ENCODE assay signal across 8 cellular contexts in the genomic region with DNA sequence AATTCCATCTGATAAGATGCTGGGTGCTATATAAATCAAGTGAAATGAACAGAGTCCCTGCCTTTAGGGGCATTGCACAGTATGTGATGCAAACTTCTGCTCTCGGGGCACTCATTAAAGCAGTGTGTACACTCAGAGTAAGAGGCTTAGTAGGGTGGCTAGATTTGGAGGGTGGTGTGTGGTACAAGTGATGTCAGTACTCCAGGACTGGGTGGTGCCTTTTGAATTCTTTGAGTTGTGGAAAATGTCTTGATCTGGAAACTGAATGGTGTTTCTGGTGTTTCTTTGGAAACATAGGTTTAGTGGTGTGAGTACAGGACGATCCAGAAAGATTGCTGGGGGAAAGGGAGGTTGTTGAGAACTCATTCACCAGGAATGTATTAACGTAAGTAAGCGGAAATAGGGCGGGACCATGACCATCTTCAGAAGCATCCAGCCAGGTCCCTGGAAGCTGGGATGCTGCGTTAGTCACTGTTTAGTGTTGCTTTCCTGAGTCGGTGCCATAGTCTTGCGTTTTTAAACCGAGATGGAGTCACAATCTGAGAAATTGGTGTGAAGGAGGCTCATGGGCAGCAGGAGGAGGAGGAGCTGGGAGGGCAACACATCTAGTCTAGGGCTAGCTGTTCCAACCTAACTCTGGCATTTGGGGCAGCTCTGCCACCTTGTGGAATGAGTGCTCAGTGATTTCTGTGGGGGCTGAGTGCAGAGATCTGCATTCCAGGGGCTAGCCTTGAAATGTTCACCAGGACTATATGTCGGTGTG.
DNase-seq lines count a peak whose midpoint lies in the region; ATAC-seq and TF ChIP-seq lines count a peak whose summit lies in the region.

No MANE protein-coding gene starts in this region.

- no peak for TF ChIP-seq EP300 in upper lobe of left lung (IDR thresholded peaks at IDR 0.05)

- H4K20me1 ChIP-seq in DND-41 (ENCODE audit: insufficient read depth, low read length) (peaks cover 11% of the 10 kb centered on the region; the same call in 1 of the 2 replicates), SU-DHL-6 (ENCODE audit: low read depth, low read length) (no peaks in the 10 kb centered on the region)

- TF ChIP-seq CTCF in DND-41 (IDR thresholded peaks at IDR 0.05; ENCODE audit: borderline replicate concordance, extremely low read depth, low read length, poor library complexity, severe bottlenecking): peak; percentile 92
- TF ChIP-seq CTCF in LNCaP clone FGC (IDR thresholded peaks at IDR 0.05; ENCODE audit: control insufficient read depth, extremely low read depth, insufficient read depth): peak; percentile 88
- peak; percentile 45 for TF ChIP-seq CTCF in SU-DHL-6 (IDR thresholded peaks at IDR 0.05; ENCODE audit: insufficient read depth, low read length, poor library complexity, severe bottlenecking)
- TF ChIP-seq CTCF in heart left ventricle (IDR thresholded peaks at IDR 0.05): peak; percentile 56 to 79 (median 72)
- TF ChIP-seq CTCF in psoas muscle (IDR thresholded peaks at IDR 0.05): peak; percentile 77
- peak; percentile 50 to 79 (median 66) for TF ChIP-seq CTCF in upper lobe of left lung (IDR thresholded peaks at IDR 0.05)

- H3K4me1 Mint-ChIP-seq in activated naive CD8-positive, alpha-beta T cell treated with anti-CD3 and anti-CD28 coated beads, Interleukin-2, amount 50 U/mL, for 24 hours: peaks cover 25% of the 10 kb centered on the region

- H3K27me3 Mint-ChIP-seq in activated naive CD8-positive, alpha-beta T cell treated with anti-CD3 and anti-CD28 coated beads, Interleukin-2, amount 50 U/mL, for 24 hours: no peaks in the 10 kb centered on the region

- H3K9ac ChIP-seq in DND-41 (ENCODE audit: low read depth, low read length) (no peak overlapping the region), SU-DHL-6 (ENCODE audit: low read length) (no peak overlapping the region)

- DNase-seq in DND-41: peak; percentile 71
- no peak for DNase-seq in LNCaP clone FGC (ENCODE audit: low read depth)
- peak; percentile 42 for DNase-seq in activated naive CD8-positive, alpha-beta T cell treated with anti-CD3 and anti-CD28 coated beads, Interleukin-2, amount 50 U/mL, for 24 hours
- DNase-seq in heart left ventricle: peak; percentile 67 to 74 (median 71)
- DNase-seq in psoas muscle: peak; percentile 77 to 85
- DNase-seq in upper lobe of left lung: peak in 1 of 2 donors; percentile 64

- H3K27me3 ChIP-seq in DND-41 (ENCODE audit: insufficient read depth, low read length, poor library complexity) (no peaks in the 10 kb centered on the region), SU-DHL-6 (ENCODE audit: low read length) (no peaks in the 10 kb centered on the region), heart left ventricle (no peaks in the 10 kb centered on the region), psoas muscle (ENCODE audit: insufficient read depth in 3 of 3, low read length in 2 of 3) (no peaks in the 10 kb centered on the region), upper lobe of left lung (no peaks in the 10 kb centered on the region)

- ATAC-seq in DND-41 (ENCODE audit: insufficient read depth, low read depth) (peak; percentile 97), heart left ventricle (peak; percentile 76 to 86 (median 83)), psoas muscle (peak; percentile 82 to 87 (median 83)), upper lobe of left lung (ENCODE audit: low FRiP score in 2 of 2) (peak; percentile 92 to 93), HG03139 (IDR thresholded peaks at IDR 0.05; ENCODE audit: unreplicated experiment) (no peak)
- ATAC-seq in activated naive CD8-positive, alpha-beta T cell treated with anti-CD3 and anti-CD28 coated beads, Interleukin-2, amount 50 U/mL, for 24 hours: peak; percentile 91

- no peak overlapping the region for H2AFZ ChIP-seq in DND-41 (ENCODE audit: low read depth, low read length)
- no peak overlapping the region for H2AFZ ChIP-seq in SU-DHL-6 (ENCODE audit: low read depth, low read length, severe bottlenecking)

- H3K27ac ChIP-seq in DND-41 (ENCODE audit: low read length) (no peak overlapping the region), SU-DHL-6 (ENCODE audit: low read depth, low read length) (no peak overlapping the region), heart left ventricle (peak overlapping the region in 8 of 12 donors; percentile 3 to 78 (median 53)), psoas muscle (peak overlapping the region; percentile 80), upper lobe of left lung (peak overlapping the region; percentile 1 to 67 (median 52))

- 41 to 55% (median 43%) methylated on average over 10 of the region's 10 CpGs for WGBS in heart left ventricle, 4 donors
- 27 to 50% (median 35%) methylated on average over 10 of the region's 10 CpGs for WGBS in psoas muscle, 3 donors
- 47 to 51% methylated on average over 10 of the region's 10 CpGs for WGBS in upper lobe of left lung, 2 donors

- intact Hi-C loops in heart left ventricle (cut with DNase I) (loop anchor here (5.0 to 10.0 kb wide), 12 partner anchors 139 to 419 kb away; a partner anchor contains a TSS), psoas muscle (cut with DNase I) (loop anchor here (5.0 to 10.0 kb wide), 2 partner anchors 59 to 142 kb away; a partner anchor contains a TSS)

- 0 out of 2 replicates have a peak, but pooled peaks cover 3% of the 10 kb centered on the region for H3F3A ChIP-seq in SU-DHL-6 (ENCODE audit: insufficient read depth)

- H3K79me2 ChIP-seq in DND-41 (ENCODE audit: insufficient read depth, low read length) (peaks cover 12% of the 10 kb centered on the region; the same call in 1 of the 2 replicates), SU-DHL-6 (ENCODE audit: insufficient read depth, low read length) (0 out of 2 replicates have a peak, but pooled peaks cover 5% of the 10 kb centered on the region)

- H3K9me3 ChIP-seq in DND-41 (ENCODE audit: insufficient read depth, low read length, severe bottlenecking) (no peaks in the 10 kb centered on the region), SU-DHL-6 (ENCODE audit: insufficient read depth, low read length) (no peaks in the 10 kb centered on the region), heart left ventricle (no peaks in the 10 kb centered on the region), psoas muscle (no peaks in the 10 kb centered on the region), upper lobe of left lung (no peaks in the 10 kb centered on the region)

- H3K36me3 Mint-ChIP-seq in activated naive CD8-positive, alpha-beta T cell treated with anti-CD3 and anti-CD28 coated beads, Interleukin-2, amount 50 U/mL, for 24 hours (ENCODE audit: low read depth): peaks cover 10% of the 10 kb centered on the region

- peaks cover 30% of the 10 kb centered on the region for H3K36me3 ChIP-seq in DND-41 (ENCODE audit: insufficient read depth, low read length)
- H3K36me3 ChIP-seq in SU-DHL-6 (ENCODE audit: low read length): no peaks in the 10 kb centered on the region
- peaks cover 0 to 20% (median 0%) of the 10 kb centered on the region in 9 donors for H3K36me3 ChIP-seq in heart left ventricle
- H3K36me3 ChIP-seq in psoas muscle (ENCODE audit: insufficient read depth in 1 of 2, low read depth in 1 of 2): no peaks in the 10 kb centered on the region
- peaks cover 0 to 8% (median 0%) of the 10 kb centered on the region in 4 donors for H3K36me3 ChIP-seq in upper lobe of left lung

- TF ChIP-seq POLR2A in heart left ventricle (IDR thresholded peaks at IDR 0.05): no peak
- no peak for TF ChIP-seq POLR2A in upper lobe of left lung (IDR thresholded peaks at IDR 0.05)

- H3K4me2 ChIP-seq in DND-41 (ENCODE audit: insufficient read depth, low read length): no peak overlapping the region
- H3K4me2 ChIP-seq in SU-DHL-6 (ENCODE audit: low read depth, low read length, poor library complexity, severe bottlenecking): no peak overlapping the region

- H3K4me1 ChIP-seq in DND-41 (ENCODE audit: insufficient read depth, low read length) (no peaks in the 10 kb centered on the region), heart left ventricle (peaks cover 0 to 25% (median 9%) of the 10 kb centered on the region in 12 donors), psoas muscle (peaks cover 45% of the 10 kb centered on the region), upper lobe of left lung (peaks cover 0 to 12% (median 4%) of the 10 kb centered on the region in 4 donors)

- H3K4me3 ChIP-seq in DND-41 (ENCODE audit: low read depth in 1 of 2, low read length in 2 of 2) (no peak overlapping the region), LNCaP clone FGC (ENCODE audit: low read depth, low read length) (no peak overlapping the region), SU-DHL-6 (ENCODE audit: insufficient read depth, low read length, poor library complexity, severe bottlenecking) (no peak overlapping the region), heart left ventricle (peak overlapping the region in 2 of 12 donors; percentile 14 to 25), psoas muscle (no peak overlapping the region), upper lobe of left lung (no peak overlapping the region)

- H3K27ac Mint-ChIP-seq in activated naive CD8-positive, alpha-beta T cell treated with anti-CD3 and anti-CD28 coated beads, Interleukin-2, amount 50 U/mL, for 24 hours: peak overlapping the region; percentile 21

- no peaks in the 10 kb centered on the region for H3K9me3 Mint-ChIP-seq in activated naive CD8-positive, alpha-beta T cell treated with anti-CD3 and anti-CD28 coated beads, Interleukin-2, amount 50 U/mL, for 24 hours

- no peaks in the 10 kb centered on the region for H3K9me2 ChIP-seq in SU-DHL-6 (replicated peaks; ENCODE audit: insufficient read depth, low read length)

- H3K4me3 Mint-ChIP-seq in activated naive CD8-positive, alpha-beta T cell treated with anti-CD3 and anti-CD28 coated beads, Interleukin-2, amount 50 U/mL, for 24 hours: no peak overlapping the region

Comparison
In these comparisons a context has a peak if more than half of its experiments do, and no peak if none do; other contexts are left out.
1. H3K27ac ChIP-seq: peak in heart left ventricle (8 of 12), psoas muscle (single experiment) and upper lobe of left lung (4 of 4); none in DND-41 (single experiment) and SU-DHL-6 (single experiment).
2. Peak in every context shown above with its lines, with median percentiles within 50 percentile points of each other: CTCF ChIP-seq.